In genomic region chr18:21809725-21810124, GRCh38 we compare ENCODE assay signal across 27 cellular contexts.
"Had no signal": no experiment of that assay in that cellular context is flagged by ENCODE, and none has a peak within 500 bp of the region (broad histone marks: within the 10 kb centered on the region; RNA-seq: fewer than 3 reads in every experiment).

No MANE protein-coding gene starts in this region.

- DNase-seq: left ventricle myocardium inferior; mesendoderm; naive B cell; natural killer cell; nephron progenitor cell; occipital lobe; stimulated activated CD4-positive, alpha-beta T cell treated with anti-CD3 and anti-CD28 coated beads, Interleukin-12 subunit alpha, Interleukin-12 subunit beta, amount 100 ng/mL, for 4 hours; stimulated activated CD4-positive, alpha-beta T cell treated with anti-CD3 and anti-CD28 coated beads, Interleukin-15, amount 100 ng/mL, for 24 hours; stimulated activated CD4-positive, alpha-beta T cell treated with anti-CD3 and anti-CD28 coated beads, Interleukin-2, amount 100 ng/mL, for 24 hours; stimulated activated CD4-positive, alpha-beta T cell treated with anti-CD3 and anti-CD28 coated beads, Interleukin-4, amount 100 ng/mL, for 1 hour; stimulated activated naive B cell treated with anti-CD40 and anti-IgM and Interleukin-4, amounts not matched to agents 10 μg/mL and 1 μg/mL and 100 μg/mL, for 72 hours; stimulated activated naive CD8-positive, alpha-beta T cell treated with anti-CD3 and anti-CD28 coated beads, Interleukin-15, Interleukin-2, amounts not matched to agents 100 U/mL and 50 U/mL, for 24 hours; stomach; testis; thyroid gland; transverse colon; upper lobe of left lung had no signal

- H2AFZ ChIP-seq: neural progenitor cell, parathyroid adenoma had no signal

- H3K4me1 Mint-ChIP-seq: mesothelial cell of epicardium; naive B cell; natural killer cell; nephron progenitor cell; neural progenitor cell; stimulated activated naive B cell treated with anti-CD40 and anti-IgM and Interleukin-4, amounts not matched to agents 10 μg/mL and 1 μg/mL and 100 μg/mL, for 72 hours had no signal

- H3K4me3 ChIP-seq: left ventricle myocardium inferior, lung, neural progenitor cell, right atrium auricular region, skin epidermis, stomach, testis, thyroid gland, transverse colon, upper lobe of left lung, vagina had no signal

- H3K27me3 ChIP-seq: neural progenitor cell, neutrophil, right atrium auricular region, stomach, testis, thyroid gland, transverse colon, upper lobe of left lung, vagina had no signal

- H3K36me3 ChIP-seq: neutrophil, thyroid gland had no signal

- ATAC-seq: natural killer cell; sciatic nerve; stimulated activated naive B cell treated with anti-CD40 and anti-IgM and Interleukin-4, amounts not matched to agents 10 μg/mL and 1 μg/mL and 100 μg/mL, for 72 hours; stimulated activated naive CD8-positive, alpha-beta T cell treated with anti-CD3 and anti-CD28 coated beads, Interleukin-15, Interleukin-2, amounts not matched to agents 100 U/mL and 50 U/mL, for 24 hours had no signal

- H3K9me3 Mint-ChIP-seq: natural killer cell; stimulated activated naive B cell treated with anti-CD40 and anti-IgM and Interleukin-4, amounts not matched to agents 10 μg/mL and 1 μg/mL and 100 μg/mL, for 72 hours had no signal

- H3K4me2 ChIP-seq: neural progenitor cell had no signal

- H3K9me3 ChIP-seq: neutrophil, right atrium auricular region, testis, thyroid gland, transverse colon, vagina had no signal

- H3K27ac ChIP-seq: left ventricle myocardium inferior, neural progenitor cell, neutrophil, parathyroid adenoma, right atrium auricular region, skin epidermis, stomach, testis, thyroid gland, transverse colon, upper lobe of left lung, vagina had no signal

- H3K27me3 Mint-ChIP-seq: naive B cell; progenitor cell of endocrine pancreas; stimulated activated naive B cell treated with anti-CD40 and anti-IgM and Interleukin-4, amounts not matched to agents 10 μg/mL and 1 μg/mL and 100 μg/mL, for 72 hours had no signal

- H3K4me1 ChIP-seq: neural progenitor cell, parathyroid adenoma, right atrium auricular region, testis, thyroid gland, upper lobe of left lung, vagina had no signal

- H3K4me3 Mint-ChIP-seq: mesothelial cell of epicardium; naive B cell; natural killer cell; nephron progenitor cell; neural progenitor cell; stimulated activated naive B cell treated with anti-CD40 and anti-IgM and Interleukin-4, amounts not matched to agents 10 μg/mL and 1 μg/mL and 100 μg/mL, for 72 hours had no signal

- H3K27ac Mint-ChIP-seq: mesothelial cell of epicardium; naive B cell; natural killer cell; nephron progenitor cell; neural progenitor cell; progenitor cell of endocrine pancreas; stimulated activated naive B cell treated with anti-CD40 and anti-IgM and Interleukin-4, amounts not matched to agents 10 μg/mL and 1 μg/mL and 100 μg/mL, for 72 hours had no signal

- H3K79me2 ChIP-seq: parathyroid adenoma had no signal

- H3K9ac ChIP-seq: neural progenitor cell, parathyroid adenoma had no signal
